24 cellular contexts compared by ENCODE assay signal in the genomic region with DNA sequence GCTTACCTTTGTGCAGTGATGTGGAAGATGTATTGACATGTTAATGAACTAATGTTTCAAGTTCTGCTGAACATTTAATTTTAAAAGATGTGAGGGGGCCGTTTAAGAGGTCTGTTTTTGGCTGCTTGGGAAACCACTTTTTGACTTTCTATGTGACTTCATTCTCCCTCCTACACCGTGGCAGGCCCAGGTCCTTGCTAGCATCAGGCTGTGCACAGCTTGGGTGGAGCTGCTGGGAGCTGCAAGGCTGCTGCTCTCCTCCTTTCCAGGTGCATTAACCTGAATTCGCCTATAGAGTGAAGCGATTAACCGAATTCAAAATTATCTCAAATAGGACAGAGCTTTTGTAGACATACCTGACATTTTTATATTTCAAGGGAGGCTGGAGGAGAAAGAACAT.
"Had no signal": no experiment of that assay in that cellular context is flagged by ENCODE, and none has a peak within 500 bp of the region (broad histone marks: within the 10 kb centered on the region; RNA-seq: fewer than 3 reads in every experiment).

No MANE protein-coding gene starts in this region.

- H3K4me1 ChIP-seq: pancreas, prostate gland, right lobe of liver, sigmoid colon, stomach, tibial nerve, upper lobe of left lung, vagina had no signal

- H3K27me3 ChIP-seq: pancreas, right lobe of liver, sigmoid colon, stomach, thyroid gland, tibial nerve, upper lobe of left lung, vagina had no signal

- H3K27ac ChIP-seq: pancreas, prostate gland, right lobe of liver, sigmoid colon, stomach, thoracic aorta, thyroid gland, tibial nerve, upper lobe of left lung, vagina had no signal

- H3K36me3 ChIP-seq: pancreas, prostate gland, right lobe of liver, sigmoid colon, stomach, thoracic aorta, thyroid gland, tibial nerve, upper lobe of left lung, vagina had no signal

- H3K9me3 ChIP-seq: pancreas, prostate gland, right lobe of liver, sigmoid colon, stomach, thoracic aorta, thyroid gland, tibial nerve, upper lobe of left lung, vagina had no signal

- ATAC-seq: naive thymus-derived CD8-positive, alpha-beta T cell; natural killer cell treated with Interleukin-12 subunit alpha and Interleukin-12 subunit beta and Interleukin-15 and Interleukin-18, amount 100 ng/mL, for 72 hours; pancreas; right cardiac atrium; right lobe of liver; stimulated activated effector memory CD8-positive, alpha-beta T cell treated with anti-CD3 and anti-CD28 coated beads, Interleukin-12 subunit alpha, Interleukin-12 subunit beta, amount 100 ng/mL, for 72 hours; stimulated activated naive B cell treated with anti-CD40 and anti-IgM and Interleukin-4, amounts not matched to agents 10 μg/mL and 1 μg/mL and 100 μg/mL, for 72 hours had no signal

- H3K4me3 ChIP-seq: pancreas, prostate gland, right lobe of liver, sigmoid colon, stomach, thoracic aorta, thyroid gland, tibial nerve, upper lobe of left lung, vagina had no signal

- DNase-seq: naive B cell; naive thymus-derived CD8-positive, alpha-beta T cell; nephron progenitor cell; pancreas; right cardiac atrium; right lobe of liver; sigmoid colon; small intestine; stimulated activated CD4-positive, alpha-beta T cell treated with anti-CD3 and anti-CD28 coated beads, Interleukin-15, amount 100 ng/mL, for 24 hours; stimulated activated CD4-positive, alpha-beta T cell treated with anti-CD3 and anti-CD28 coated beads, Interleukin-2, amount 100 ng/mL, for 24 hours; stimulated activated CD4-positive, alpha-beta T cell treated with anti-CD3 and anti-CD28 coated beads, Interleukin-2, amount 100 ng/mL, for 48 hours; stimulated activated CD4-positive, alpha-beta T cell treated with anti-CD3 and anti-CD28 coated beads, Interleukin-4, amount 100 ng/mL, for 24 hours; stimulated activated naive B cell treated with anti-CD40 and anti-IgM and Interleukin-4, amounts not matched to agents 10 μg/mL and 1 μg/mL and 100 μg/mL, for 72 hours; stimulated activated naive CD4-positive, alpha-beta T cell treated with Interleukin-2 at 50 U/mL for 16 hours; stomach; thyroid gland; trophoblast cell; upper lobe of left lung had no signal
